In genomic region chr17:57833597-57833939, GRCh38 we compare ENCODE assay signal across 1 cellular context.
TF ChIP-seq lines count a peak whose summit lies in the region.

No MANE protein-coding gene starts in this region.

TF ChIP-seq in SK-N-SH treated with all-trans-retinoic acid at 6 μM for 48 hours, 23 proteins besides CTCF, POLR2A, EP300 and RAD21 (continued from another document):
- TF ChIP-seq POU6F1 (CRISPR knock-in tag; IDR thresholded peaks at IDR 0.05; ENCODE audit: borderline replicate concordance, low read depth) (no peak), TOX (CRISPR knock-in tag; IDR thresholded peaks at IDR 0.05; ENCODE audit: borderline replicate concordance) (no peak), ZFP30 (CRISPR knock-in tag; IDR thresholded peaks at IDR 0.05) (no peak), ZNF565 (CRISPR knock-in tag; conservative IDR thresholded peaks at IDR 0.05; ENCODE audit: low read depth) (no peak), ZNF70 (CRISPR knock-in tag; IDR thresholded peaks at IDR 0.05) (no peak), ISL1 (CRISPR knock-in tag; IDR thresholded peaks at IDR 0.05) (no peak), PPARA (CRISPR knock-in tag; IDR thresholded peaks at IDR 0.05; ENCODE audit: borderline replicate concordance) (no peak), RARB (CRISPR knock-in tag; IDR thresholded peaks at IDR 0.05) (no peak), TCF4 (CRISPR knock-in tag; IDR thresholded peaks at IDR 0.05; ENCODE audit: borderline replicate concordance) (no peak), CSRNP3 (CRISPR knock-in tag; IDR thresholded peaks at IDR 0.05) (no peak), ARNTL (CRISPR knock-in tag; IDR thresholded peaks at IDR 0.05; ENCODE audit: borderline replicate concordance, low read depth) (no peak), ZFP3 (CRISPR knock-in tag; IDR thresholded peaks at IDR 0.05) (no peak), ZNF8 (CRISPR knock-in tag; IDR thresholded peaks at IDR 0.05) (no peak)
- TF ChIP-seq, protein P1, sequence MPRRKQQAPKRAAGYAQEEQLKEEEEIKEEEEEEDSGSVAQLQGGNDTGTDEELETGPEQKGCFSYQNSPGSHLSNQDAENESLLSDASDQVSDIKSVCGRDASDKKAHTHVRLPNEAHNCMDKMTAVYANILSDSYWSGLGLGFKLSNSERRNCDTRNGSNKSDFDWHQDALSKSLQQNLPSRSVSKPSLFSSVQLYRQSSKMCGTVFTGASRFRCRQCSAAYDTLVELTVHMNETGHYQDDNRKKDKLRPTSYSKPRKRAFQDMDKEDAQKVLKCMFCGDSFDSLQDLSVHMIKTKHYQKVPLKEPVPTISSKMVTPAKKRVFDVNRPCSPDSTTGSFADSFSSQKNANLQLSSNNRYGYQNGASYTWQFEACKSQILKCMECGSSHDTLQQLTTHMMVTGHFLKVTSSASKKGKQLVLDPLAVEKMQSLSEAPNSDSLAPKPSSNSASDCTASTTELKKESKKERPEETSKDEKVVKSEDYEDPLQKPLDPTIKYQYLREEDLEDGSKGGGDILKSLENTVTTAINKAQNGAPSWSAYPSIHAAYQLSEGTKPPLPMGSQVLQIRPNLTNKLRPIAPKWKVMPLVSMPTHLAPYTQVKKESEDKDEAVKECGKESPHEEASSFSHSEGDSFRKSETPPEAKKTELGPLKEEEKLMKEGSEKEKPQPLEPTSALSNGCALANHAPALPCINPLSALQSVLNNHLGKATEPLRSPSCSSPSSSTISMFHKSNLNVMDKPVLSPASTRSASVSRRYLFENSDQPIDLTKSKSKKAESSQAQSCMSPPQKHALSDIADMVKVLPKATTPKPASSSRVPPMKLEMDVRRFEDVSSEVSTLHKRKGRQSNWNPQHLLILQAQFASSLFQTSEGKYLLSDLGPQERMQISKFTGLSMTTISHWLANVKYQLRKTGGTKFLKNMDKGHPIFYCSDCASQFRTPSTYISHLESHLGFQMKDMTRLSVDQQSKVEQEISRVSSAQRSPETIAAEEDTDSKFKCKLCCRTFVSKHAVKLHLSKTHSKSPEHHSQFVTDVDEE (CRISPR knock-in tag; IDR thresholded peaks at IDR 0.05) = no peak
- TF ChIP-seq, protein P2, sequence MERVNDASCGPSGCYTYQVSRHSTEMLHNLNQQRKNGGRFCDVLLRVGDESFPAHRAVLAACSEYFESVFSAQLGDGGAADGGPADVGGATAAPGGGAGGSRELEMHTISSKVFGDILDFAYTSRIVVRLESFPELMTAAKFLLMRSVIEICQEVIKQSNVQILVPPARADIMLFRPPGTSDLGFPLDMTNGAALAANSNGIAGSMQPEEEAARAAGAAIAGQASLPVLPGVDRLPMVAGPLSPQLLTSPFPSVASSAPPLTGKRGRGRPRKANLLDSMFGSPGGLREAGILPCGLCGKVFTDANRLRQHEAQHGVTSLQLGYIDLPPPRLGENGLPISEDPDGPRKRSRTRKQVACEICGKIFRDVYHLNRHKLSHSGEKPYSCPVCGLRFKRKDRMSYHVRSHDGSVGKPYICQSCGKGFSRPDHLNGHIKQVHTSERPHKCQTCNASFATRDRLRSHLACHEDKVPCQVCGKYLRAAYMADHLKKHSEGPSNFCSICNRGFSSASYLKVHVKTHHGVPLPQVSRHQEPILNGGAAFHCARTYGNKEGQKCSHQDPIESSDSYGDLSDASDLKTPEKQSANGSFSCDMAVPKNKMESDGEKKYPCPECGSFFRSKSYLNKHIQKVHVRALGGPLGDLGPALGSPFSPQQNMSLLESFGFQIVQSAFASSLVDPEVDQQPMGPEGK (CRISPR knock-in tag; IDR thresholded peaks at IDR 0.05; ENCODE audit: borderline replicate concordance) = no peak
